In genomic region chr14:23307687-23308644, GRCh38 we compare ENCODE assay signal across 6 cellular contexts. TPM values are rescaled to one million over a fixed set of nuclear protein-coding genes. Genes with fewer than 3 reads are reported as not detected.
DNase-seq lines count a peak whose midpoint lies in the region; ATAC-seq and TF ChIP-seq lines count a peak whose summit lies in the region.

No MANE protein-coding gene starts in this region.

- H3K4me1 ChIP-seq in GM23248 (ENCODE audit: insufficient read depth) = peaks cover 22% of the 10 kb centered on the region

- H2AFZ ChIP-seq in GM23248 = no peak overlapping the region

- H3K36me3 ChIP-seq in GM23248 (ENCODE audit: low read depth) = peaks cover 24% of the 10 kb centered on the region

- peak overlapping the region; percentile 100 for H3K4me2 ChIP-seq in GM23248 (ENCODE audit: unreplicated experiment)

- peak overlapping the region; percentile 97 for H3K9ac ChIP-seq in GM23248

- 0 out of 2 replicates have a peak, but pooled peaks cover 4% of the 10 kb centered on the region for H4K20me1 ChIP-seq in GM23248 (ENCODE audit: insufficient read depth)

- WGBS in GM23248 (ENCODE audit: low coverage in 1 of 2, low lambda C conversion rate in 2 of 2, missing lambda C conversion rate in 2 of 2), 2 experiments = 74 to 77% methylated on average over 22 of the region's 22 CpGs

- in situ Hi-C loops in GM23248 (cut with MboI) = no loop called here

- peak overlapping the region; percentile 98 for H3K4me3 ChIP-seq in GM23248
- peak overlapping the region; percentile 84 to 90 for H3K4me3 ChIP-seq in cardiac fibroblast (replicated peaks in 1 of 2; ENCODE audit: low read depth in 2 of 2, low read length in 2 of 2)

- DNase-seq in GM23248 = peak; percentile 60
- peak in 1 of 2 donors; percentile 35 for DNase-seq in cardiac fibroblast (ENCODE audit: low read depth in 2 of 2)
- no peak for DNase-seq in omental fat pad (ENCODE audit: low spot score)
- no peak for DNase-seq in NCI-H510A treated with DMSO at 0.1 percent for 48 hours (lab: John Stamatoyannopoulos, UW)
- DNase-seq in mesenteric fat pad (ENCODE audit: low spot score) = no peak

- H3K9me2 ChIP-seq in GM23248 (ENCODE audit: insufficient read depth) = no peaks in the 10 kb centered on the region

- H3K27ac ChIP-seq in GM23248 = peak overlapping the region; percentile 85; the same call in 1 of the 2 replicates

- TF ChIP-seq CTCF in cardiac fibroblast (IDR thresholded peaks at IDR 0.05; ENCODE audit: low read depth, low read length) (no peak), omental fat pad (IDR thresholded peaks at IDR 0.05) (no peak)

- H3F3A ChIP-seq in GM23248 (ENCODE audit: insufficient read depth) = peaks cover 19% of the 10 kb centered on the region; the same call in 1 of the 2 replicates

- peaks cover 64% of the 10 kb centered on the region for H3K79me2 ChIP-seq in GM23248 (ENCODE audit: insufficient read depth)

- H3K27me3 ChIP-seq in GM23248 (replicated peaks; ENCODE audit: insufficient read depth) = no peaks in the 10 kb centered on the region

- ATAC-seq in omental fat pad (ENCODE audit: low FRiP score) (peak; percentile 47), GM19328 (IDR thresholded peaks at IDR 0.05; ENCODE audit: unreplicated experiment) (no peak)

- H3K9me3 ChIP-seq in GM23248 (ENCODE audit: low read depth) = no peaks in the 10 kb centered on the region

RNA-seq across cellular contexts. Expression of gene BCL2L2, which starts 1.3 kb away (rescaled TPM):
- total RNA-seq in GM23248 (2014; rRNA removed; shearing (Covaris generic)) = 22.5 and 35.0 TPM in 2 replicates
- polyA plus RNA-seq in GM23248 (2016; fragmentation: Nextera tagmentation; extraction: Ambion mirVana) = 6.4 and 8.1 TPM in 2 replicates
- 10 to 100 TPM; 37.2 to 62.7 (median 51.8) TPM for total RNA-seq in omental fat pad
- 60.1 TPM for total RNA-seq in mesenteric fat pad

RNA-seq across cellular contexts. Expression of gene PPP1R3E, which starts 5.3 kb away (rescaled TPM):
- total RNA-seq in GM23248 (2014; rRNA removed; shearing (Covaris generic)) = 4.1 and 4.3 TPM in 2 replicates
- 1.4 and 1.6 TPM in 2 replicates for polyA plus RNA-seq in GM23248 (2016; fragmentation: Nextera tagmentation; extraction: Ambion mirVana)
- total RNA-seq in omental fat pad = 10 to 100 TPM in 1 of 4 donors, 1 to 10 TPM in 3; 5.9 to 12.9 (median 6.9) TPM
- 8.0 TPM for total RNA-seq in mesenteric fat pad

RNA-seq across cellular contexts. Expression of gene PABPN1, which starts 13.3 kb away (rescaled TPM):
- total RNA-seq in GM23248 (2014; rRNA removed; shearing (Covaris generic)) = 60.3 and 65.5 TPM in 2 replicates
- 57.8 and 61.2 TPM in 2 replicates for polyA plus RNA-seq in GM23248 (2016; fragmentation: Nextera tagmentation; extraction: Ambion mirVana)
- total RNA-seq in omental fat pad = 10 to 100 TPM; 58.2 to 78.4 (median 59.2) TPM
- total RNA-seq in mesenteric fat pad = 129 TPM

RNA-seq across cellular contexts. Expression of gene HOMEZ, which starts 22.0 kb away (rescaled TPM):
- total RNA-seq in GM23248 (2014; rRNA removed; shearing (Covaris generic)) = 7.6 and 8.7 TPM in 2 replicates
- polyA plus RNA-seq in GM23248 (2016; fragmentation: Nextera tagmentation; extraction: Ambion mirVana) = 5.0 and 5.8 TPM in 2 replicates
- total RNA-seq in omental fat pad = 10 to 100 TPM in 2 of 4 donors, 1 to 10 TPM in 2; 3.5 to 13.6 (median 10.6) TPM
- 6.8 TPM for total RNA-seq in mesenteric fat pad

RNA-seq across cellular contexts. Expression of gene SLC22A17, which starts 44.7 kb away (rescaled TPM):
- 32.8 and 42.3 TPM in 2 replicates for total RNA-seq in GM23248 (2014; rRNA removed; shearing (Covaris generic))
- 16.5 and 20.4 TPM in 2 replicates for polyA plus RNA-seq in GM23248 (2016; fragmentation: Nextera tagmentation; extraction: Ambion mirVana)
- 10 to 100 TPM in 1 of 4 donors, 1 to 10 TPM in 3; 7.7 to 13.0 (median 8.4) TPM for total RNA-seq in omental fat pad
- total RNA-seq in mesenteric fat pad = 7.0 TPM
